In genomic region chr6:106249658-106250057, GRCh38 we compare ENCODE assay signal across 30 cellular contexts.
"Had no signal": no experiment of that assay in that cellular context is flagged by ENCODE, and none has a peak within 500 bp of the region (broad histone marks: within the 10 kb centered on the region; RNA-seq: fewer than 3 reads in every experiment).

No MANE protein-coding gene starts in this region.

- H3K27me3 Mint-ChIP-seq: dendritic cell treated with granulocyte-macrophage colony-stimulating factor and Interleukin-4, amounts not matched to agents 40 ng/mL and 50 ng/mL, for 4 days; naive B cell had no signal

- ATAC-seq: esophagus mucosa; gastroesophageal sphincter; heart left ventricle; left lobe of liver; mucosa of descending colon; psoas muscle; right cardiac atrium; stimulated activated effector memory CD8-positive, alpha-beta T cell treated with anti-CD3 and anti-CD28 coated beads, Interleukin-12 subunit alpha, Interleukin-12 subunit beta, amount 100 ng/mL, for 72 hours had no signal

- H2AFZ ChIP-seq: hepatocyte had no signal

- H3K36me3 ChIP-seq: ovary, thyroid gland had no signal

- H3K27ac Mint-ChIP-seq: dendritic cell treated with granulocyte-macrophage colony-stimulating factor and Interleukin-4, amounts not matched to agents 40 ng/mL and 50 ng/mL, for 4 days; endodermal cell; mesothelial cell of epicardium; nephron progenitor cell; stimulated activated effector memory CD8-positive, alpha-beta T cell treated with anti-CD3 and anti-CD28 coated beads, Interleukin-12 subunit alpha, Interleukin-12 subunit beta, amount 100 ng/mL, for 72 hours had no signal

- H3K4me3 Mint-ChIP-seq: dendritic cell treated with granulocyte-macrophage colony-stimulating factor and Interleukin-4, amounts not matched to agents 40 ng/mL and 50 ng/mL, for 4 days; endodermal cell; mesothelial cell of epicardium; naive B cell; nephron progenitor cell; stimulated activated effector memory CD8-positive, alpha-beta T cell treated with anti-CD3 and anti-CD28 coated beads, Interleukin-12 subunit alpha, Interleukin-12 subunit beta, amount 100 ng/mL, for 72 hours had no signal

- H3K9me3 ChIP-seq: gastroesophageal sphincter, heart left ventricle, mucosa of descending colon, ovary, psoas muscle, sigmoid colon, stomach, thyroid gland had no signal

- FAIRE-seq: kidney had no signal

- H3K4me3 ChIP-seq: gastroesophageal sphincter, heart left ventricle, hepatocyte, lung, mucosa of descending colon, ovary, psoas muscle, sigmoid colon, stomach, thyroid gland had no signal

- DNase-seq: effector CD8-positive, alpha-beta T cell; endodermal cell; foreskin fibroblast; heart left ventricle; kidney; mesenchymal stem cell; mucosa of descending colon; naive B cell; nephron progenitor cell; nucleus accumbens; ovary; posterior cingulate gyrus; psoas muscle; right cardiac atrium; sigmoid colon; stimulated activated CD4-positive, alpha-beta T cell treated with anti-CD3 and anti-CD28 coated beads, Interleukin-2, amount 100 ng/mL, for 24 hours; stimulated activated CD4-positive, alpha-beta T cell treated with anti-CD3 and anti-CD28 coated beads, Interleukin-4, amount 100 ng/mL, for 24 hours; stimulated activated naive CD4-positive, alpha-beta T cell treated with Interleukin-2 at 50 U/mL for 16 hours; stomach; thyroid gland; trophoblast cell had no signal

- H3K27me3 ChIP-seq: gastroesophageal sphincter, heart left ventricle, hepatocyte, ovary, sigmoid colon, stomach, thyroid gland had no signal

- H3K4me1 Mint-ChIP-seq: endodermal cell had no signal

- H3K27ac ChIP-seq: epithelial cell of prostate, gastroesophageal sphincter, heart left ventricle, hepatocyte, ovary, psoas muscle, sigmoid colon, stomach, thyroid gland had no signal

- H3K9me3 Mint-ChIP-seq: dendritic cell treated with granulocyte-macrophage colony-stimulating factor and Interleukin-4, amounts not matched to agents 40 ng/mL and 50 ng/mL, for 4 days; endodermal cell; mesothelial cell of epicardium; naive B cell; nephron progenitor cell; stimulated activated effector memory CD8-positive, alpha-beta T cell treated with anti-CD3 and anti-CD28 coated beads, Interleukin-12 subunit alpha, Interleukin-12 subunit beta, amount 100 ng/mL, for 72 hours had no signal

- H3K4me2 ChIP-seq: hepatocyte had no signal
